1 cellular context compared by ENCODE assay signal in the genomic region with DNA sequence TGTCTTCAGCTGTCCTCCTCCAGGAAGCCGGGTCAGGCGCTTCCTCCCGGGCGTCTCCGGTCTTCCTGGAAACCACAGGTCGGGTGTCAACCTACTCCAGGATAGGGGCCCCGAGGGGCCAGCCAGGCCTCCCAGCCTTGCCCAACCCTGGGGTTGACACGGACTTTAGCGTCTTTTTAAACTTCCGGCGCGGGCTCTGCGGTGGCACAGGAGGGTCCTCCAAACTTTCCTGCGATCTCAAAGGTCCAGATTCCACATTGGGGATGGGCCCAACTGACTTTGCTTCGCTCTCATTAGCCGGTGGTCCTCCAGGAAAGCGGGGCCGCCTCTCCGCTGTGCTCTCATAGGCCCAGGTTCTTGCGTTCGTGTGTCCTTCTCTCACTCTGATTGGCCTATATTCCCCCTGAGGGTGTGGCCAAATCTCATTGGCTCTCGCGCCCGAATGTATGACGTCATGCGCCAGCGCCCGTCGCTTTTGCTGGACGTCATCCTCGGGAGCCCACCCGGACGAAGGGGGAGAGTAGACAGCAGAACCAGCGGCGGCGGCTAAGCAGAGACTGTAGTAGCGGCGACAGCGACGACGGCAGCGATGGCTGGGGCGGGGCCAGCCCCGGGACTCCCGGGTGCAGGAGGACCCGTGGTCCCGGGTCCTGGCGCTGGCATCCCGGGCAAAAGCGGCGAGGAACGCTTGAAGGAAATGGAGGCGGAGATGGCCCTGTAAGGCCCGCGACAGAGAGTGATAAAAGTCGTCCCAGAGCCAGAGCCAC.
TF ChIP-seq lines count a peak whose summit lies in the region.

A gene with protein sequence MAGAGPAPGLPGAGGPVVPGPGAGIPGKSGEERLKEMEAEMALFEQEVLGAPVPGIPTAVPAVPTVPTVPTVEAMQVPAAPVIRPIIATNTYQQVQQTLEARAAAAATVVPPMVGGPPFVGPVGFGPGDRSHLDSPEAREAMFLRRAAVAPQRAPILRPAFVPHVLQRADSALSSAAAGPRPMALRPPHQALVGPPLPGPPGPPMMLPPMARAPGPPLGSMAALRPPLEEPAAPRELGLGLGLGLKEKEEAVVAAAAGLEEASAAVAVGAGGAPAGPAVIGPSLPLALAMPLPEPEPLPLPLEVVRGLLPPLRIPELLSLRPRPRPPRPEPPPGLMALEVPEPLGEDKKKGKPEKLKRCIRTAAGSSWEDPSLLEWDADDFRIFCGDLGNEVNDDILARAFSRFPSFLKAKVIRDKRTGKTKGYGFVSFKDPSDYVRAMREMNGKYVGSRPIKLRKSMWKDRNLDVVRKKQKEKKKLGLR (plus strand): TSS at position 472 of the 767 bp plus-strand sequence. CDS start 118 bp downstream, at position 590.

TF ChIP-seq in HepG2, 621 proteins besides CTCF, POLR2A, EP300 and RAD21 (continued from another document and continues in another):
- peak in 1 of 2 experiments; percentile 84; a peak in 2 of 4 replicates for TF ChIP-seq KLF16 (CRISPR knock-in tag; IDR thresholded peaks at IDR 0.05)
- no peak for TF ChIP-seq GLMP (CRISPR knock-in tag; IDR thresholded peaks at IDR 0.05; ENCODE audit: borderline replicate concordance)
- no peak for TF ChIP-seq TCF7 (IDR thresholded peaks at IDR 0.05; ENCODE audit: low read depth)
- peak; percentile 91 for TF ChIP-seq RFX5 (IDR thresholded peaks at IDR 0.05; ENCODE audit: low read depth, low read length)
- peak; percentile 95; the same call in 1 of the 2 replicates for TF ChIP-seq FOXK1 (CRISPR knock-in tag; IDR thresholded peaks at IDR 0.05; ENCODE audit: borderline replicate concordance, low read depth)
- TF ChIP-seq ZFP36L2 (CRISPR knock-in tag; IDR thresholded peaks at IDR 0.05) = no peak
- TF ChIP-seq ZNF263 (CRISPR knock-in tag; IDR thresholded peaks at IDR 0.05) = peak; percentile 86
- TF ChIP-seq REXO4 (CRISPR knock-in tag; IDR thresholded peaks at IDR 0.05; ENCODE audit: borderline replicate concordance) = no peak
- peak; percentile 97 for TF ChIP-seq SPEN (CRISPR knock-in tag; IDR thresholded peaks at IDR 0.05; ENCODE audit: low read depth)
- no peak for TF ChIP-seq NR1H2 (CRISPR knock-in tag; IDR thresholded peaks at IDR 0.05; ENCODE audit: borderline replicate concordance, low read depth)
- no peak for TF ChIP-seq NFE2 (CRISPR knock-in tag; IDR thresholded peaks at IDR 0.05)
- TF ChIP-seq TP53 (CRISPR knock-in tag; conservative IDR thresholded peaks at IDR 0.05) = peak; percentile 74; the same call in 1 of the 2 replicates
- no peak for TF ChIP-seq SP1 (IDR thresholded peaks at IDR 0.05)
- TF ChIP-seq SP1 (CRISPR knock-in tag; IDR thresholded peaks at IDR 0.05) = peak; percentile 99
- TF ChIP-seq ZIK1 (CRISPR knock-in tag; IDR thresholded peaks at IDR 0.05; ENCODE audit: borderline replicate concordance, low read depth) = no peak
- no peak for TF ChIP-seq ZBTB3 (CRISPR knock-in tag; IDR thresholded peaks at IDR 0.05; ENCODE audit: borderline replicate concordance, low read depth)
- TF ChIP-seq THAP11 (CRISPR knock-in tag; IDR thresholded peaks at IDR 0.05) = peak; percentile 96
- TF ChIP-seq SKI (IDR thresholded peaks at IDR 0.05; ENCODE audit: partially characterized antibody) = peak; percentile 19
- no peak for TF ChIP-seq ZNF282 (IDR thresholded peaks at IDR 0.05; ENCODE audit: partially characterized antibody)
- no peak for TF ChIP-seq SRSF4 (IDR thresholded peaks at IDR 0.05; ENCODE audit: low read depth, low read length, poor library complexity, severe bottlenecking)
- TF ChIP-seq ARID3A (IDR thresholded peaks at IDR 0.05; ENCODE audit: low read depth, low read length) = no peak
- peak; percentile 75 for TF ChIP-seq ZFP90 (CRISPR knock-in tag; IDR thresholded peaks at IDR 0.05; ENCODE audit: borderline replicate concordance)
- no peak for TF ChIP-seq ZNF451 (CRISPR knock-in tag; IDR thresholded peaks at IDR 0.05)
- TF ChIP-seq ARNTL (CRISPR knock-in tag; IDR thresholded peaks at IDR 0.05) = no peak
- TF ChIP-seq, protein P1, sequence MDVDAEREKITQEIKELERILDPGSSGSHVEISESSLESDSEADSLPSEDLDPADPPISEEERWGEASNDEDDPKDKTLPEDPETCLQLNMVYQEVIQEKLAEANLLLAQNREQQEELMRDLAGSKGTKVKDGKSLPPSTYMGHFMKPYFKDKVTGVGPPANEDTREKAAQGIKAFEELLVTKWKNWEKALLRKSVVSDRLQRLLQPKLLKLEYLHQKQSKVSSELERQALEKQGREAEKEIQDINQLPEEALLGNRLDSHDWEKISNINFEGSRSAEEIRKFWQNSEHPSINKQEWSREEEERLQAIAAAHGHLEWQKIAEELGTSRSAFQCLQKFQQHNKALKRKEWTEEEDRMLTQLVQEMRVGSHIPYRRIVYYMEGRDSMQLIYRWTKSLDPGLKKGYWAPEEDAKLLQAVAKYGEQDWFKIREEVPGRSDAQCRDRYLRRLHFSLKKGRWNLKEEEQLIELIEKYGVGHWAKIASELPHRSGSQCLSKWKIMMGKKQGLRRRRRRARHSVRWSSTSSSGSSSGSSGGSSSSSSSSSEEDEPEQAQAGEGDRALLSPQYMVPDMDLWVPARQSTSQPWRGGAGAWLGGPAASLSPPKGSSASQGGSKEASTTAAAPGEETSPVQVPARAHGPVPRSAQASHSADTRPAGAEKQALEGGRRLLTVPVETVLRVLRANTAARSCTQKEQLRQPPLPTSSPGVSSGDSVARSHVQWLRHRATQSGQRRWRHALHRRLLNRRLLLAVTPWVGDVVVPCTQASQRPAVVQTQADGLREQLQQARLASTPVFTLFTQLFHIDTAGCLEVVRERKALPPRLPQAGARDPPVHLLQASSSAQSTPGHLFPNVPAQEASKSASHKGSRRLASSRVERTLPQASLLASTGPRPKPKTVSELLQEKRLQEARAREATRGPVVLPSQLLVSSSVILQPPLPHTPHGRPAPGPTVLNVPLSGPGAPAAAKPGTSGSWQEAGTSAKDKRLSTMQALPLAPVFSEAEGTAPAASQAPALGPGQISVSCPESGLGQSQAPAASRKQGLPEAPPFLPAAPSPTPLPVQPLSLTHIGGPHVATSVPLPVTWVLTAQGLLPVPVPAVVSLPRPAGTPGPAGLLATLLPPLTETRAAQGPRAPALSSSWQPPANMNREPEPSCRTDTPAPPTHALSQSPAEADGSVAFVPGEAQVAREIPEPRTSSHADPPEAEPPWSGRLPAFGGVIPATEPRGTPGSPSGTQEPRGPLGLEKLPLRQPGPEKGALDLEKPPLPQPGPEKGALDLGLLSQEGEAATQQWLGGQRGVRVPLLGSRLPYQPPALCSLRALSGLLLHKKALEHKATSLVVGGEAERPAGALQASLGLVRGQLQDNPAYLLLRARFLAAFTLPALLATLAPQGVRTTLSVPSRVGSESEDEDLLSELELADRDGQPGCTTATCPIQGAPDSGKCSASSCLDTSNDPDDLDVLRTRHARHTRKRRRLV (CRISPR knock-in tag; IDR thresholded peaks at IDR 0.05) = no peak
- no peak for TF ChIP-seq CCAR2 (optimal IDR thresholded peaks at IDR 0.05; ENCODE audit: low read depth, low read length)
- peak; percentile 63 for TF ChIP-seq HNRNPLL (IDR thresholded peaks at IDR 0.05; ENCODE audit: low read depth, low read length, poor library complexity, severe bottlenecking)
- TF ChIP-seq, protein P2, sequence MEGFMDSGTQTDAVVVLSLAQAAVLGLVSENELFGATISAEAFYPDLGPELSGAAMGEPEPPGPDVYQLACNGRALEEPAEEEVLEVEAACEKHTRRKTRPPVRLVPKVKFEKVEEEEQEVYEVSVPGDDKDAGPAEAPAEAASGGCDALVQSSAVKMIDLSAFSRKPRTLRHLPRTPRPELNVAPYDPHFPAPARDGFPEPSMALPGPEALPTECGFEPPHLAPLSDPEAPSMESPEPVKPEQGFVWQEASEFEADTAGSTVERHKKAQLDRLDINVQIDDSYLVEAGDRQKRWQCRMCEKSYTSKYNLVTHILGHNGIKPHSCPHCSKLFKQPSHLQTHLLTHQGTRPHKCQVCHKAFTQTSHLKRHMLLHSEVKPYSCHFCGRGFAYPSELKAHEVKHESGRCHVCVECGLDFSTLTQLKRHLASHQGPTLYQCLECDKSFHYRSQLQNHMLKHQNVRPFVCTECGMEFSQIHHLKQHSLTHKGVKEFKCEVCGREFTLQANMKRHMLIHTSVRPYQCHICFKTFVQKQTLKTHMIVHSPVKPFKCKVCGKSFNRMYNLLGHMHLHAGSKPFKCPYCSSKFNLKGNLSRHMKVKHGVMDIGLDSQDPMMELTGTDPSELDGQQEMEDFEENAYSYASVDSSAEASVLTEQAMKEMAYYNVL (CRISPR knock-in tag; IDR thresholded peaks at IDR 0.05; ENCODE audit: borderline replicate concordance) = peak; percentile 57; the same call in 1 of the 2 replicates
- no peak for TF ChIP-seq ADNP (CRISPR knock-in tag; IDR thresholded peaks at IDR 0.05)
- TF ChIP-seq MED8 (CRISPR knock-in tag; IDR thresholded peaks at IDR 0.05; ENCODE audit: insufficient replicate concordance) = no peak
- TF ChIP-seq SNRNP70 (IDR thresholded peaks at IDR 0.05; ENCODE audit: low read depth, low read length) = no peak
- TF ChIP-seq BRF2 (CRISPR knock-in tag; IDR thresholded peaks at IDR 0.05) = no peak
- TF ChIP-seq SRF (IDR thresholded peaks at IDR 0.05; ENCODE audit: low read depth, low read length) = peak; percentile 91
- TF ChIP-seq CAMTA2 (CRISPR knock-in tag; IDR thresholded peaks at IDR 0.05; ENCODE audit: borderline replicate concordance) = peak; percentile 25; the same call in 1 of the 2 replicates
- TF ChIP-seq KDM3A (CRISPR knock-in tag; IDR thresholded peaks at IDR 0.05; ENCODE audit: low read depth) = peak; percentile 38; the same call in 1 of the 2 replicates
- no peak for TF ChIP-seq ARNT (IDR thresholded peaks at IDR 0.05)
- 0 out of 2 replicates have a peak, but pooled peaks have one; percentile 61 for TF ChIP-seq ZC3H13 (CRISPR knock-in tag; IDR thresholded peaks at IDR 0.05)
- no peak for TF ChIP-seq ZFP36L1 (CRISPR knock-in tag; IDR thresholded peaks at IDR 0.05)
- TF ChIP-seq GABPA (IDR thresholded peaks at IDR 0.05; ENCODE audit: low read depth, low read length) = peak; percentile 28; the same call in 1 of the 2 replicates
- TF ChIP-seq GABPA (CRISPR knock-in tag; IDR thresholded peaks at IDR 0.05; ENCODE audit: low read depth) = peak; percentile 79
- TF ChIP-seq YY1 (IDR thresholded peaks at IDR 0.05; ENCODE audit: insufficient read depth, insufficient replicate concordance, low read depth, low read length) = peak; percentile 41
- 0 out of 2 replicates have a peak, but pooled peaks have one; percentile 18 for TF ChIP-seq HMG20B (CRISPR knock-in tag; conservative IDR thresholded peaks at IDR 0.05)
- peak; percentile 83 for TF ChIP-seq TBL1XR1 (IDR thresholded peaks at IDR 0.05; ENCODE audit: borderline replicate concordance, low read length, partially characterized antibody)
- peak; percentile 100 for TF ChIP-seq KDM5A (IDR thresholded peaks at IDR 0.05; ENCODE audit: borderline replicate concordance, low read length)
- TF ChIP-seq ERF (CRISPR knock-in tag; IDR thresholded peaks at IDR 0.05) = peak; percentile 59
- no peak for TF ChIP-seq PLSCR1 (CRISPR knock-in tag; IDR thresholded peaks at IDR 0.05; ENCODE audit: borderline replicate concordance)
- peak; percentile 54; the same call in 1 of the 2 replicates for TF ChIP-seq ZNF670 (CRISPR knock-in tag; IDR thresholded peaks at IDR 0.05; ENCODE audit: borderline replicate concordance)
- TF ChIP-seq, protein P3, sequence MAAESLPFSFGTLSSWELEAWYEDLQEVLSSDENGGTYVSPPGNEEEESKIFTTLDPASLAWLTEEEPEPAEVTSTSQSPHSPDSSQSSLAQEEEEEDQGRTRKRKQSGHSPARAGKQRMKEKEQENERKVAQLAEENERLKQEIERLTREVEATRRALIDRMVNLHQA (CRISPR knock-in tag; IDR thresholded peaks at IDR 0.05) = no peak
- no peak for TF ChIP-seq ZNF598 (CRISPR knock-in tag; IDR thresholded peaks at IDR 0.05; ENCODE audit: borderline replicate concordance)
